ENCODE assay signal across 10 cellular contexts in genomic region chr19:50706387-50706786, GRCh38. TPM values are rescaled to one million over a fixed set of nuclear protein-coding genes. Genes with fewer than 3 reads are reported as not detected.
"Had no signal": no experiment of that assay in that cellular context is flagged by ENCODE, and none has a peak within 500 bp of the region (broad histone marks: within the 10 kb centered on the region; RNA-seq: fewer than 3 reads in every experiment).

No MANE protein-coding gene starts in this region.

- FAIRE-seq: H54, HepG2 had no signal

- H3K4me3 Mint-ChIP-seq: HFFc6, IgD-negative memory B cell had no signal

- H3K4me3 ChIP-seq: GM23248 had no signal

- H3K4me1 Mint-ChIP-seq: IgD-negative memory B cell had no signal

- H3K9me3 Mint-ChIP-seq: H9, HFFc6 had no signal

- H3K27ac Mint-ChIP-seq: H9, HFFc6, IgD-negative memory B cell had no signal

- ATAC-seq: HepG2 had no signal

- DNase-seq: GM23248, GOT3, H9, HCEC 1CT, HFFc6, KG1 had no signal

- H3K27ac ChIP-seq: GM23248 had no signal

- H3K9ac ChIP-seq: GM23248 had no signal

- H2AFZ ChIP-seq: GM23248 had no signal

RNA-seq across cellular contexts. Expression of gene SHANK1, which starts 13.2 kb away (rescaled TPM):
- total RNA-seq: HepG2, HT-29 had no signal
- polyA plus RNA-seq: HepG2, IgD-negative memory B cell had no signal

RNA-seq across cellular contexts. Expression of gene CLEC11A, which starts 16.8 kb away (rescaled TPM):
- total RNA-seq: HepG2 had no signal
- polyA plus RNA-seq: HepG2 had no signal

RNA-seq across cellular contexts. Expression of gene C19orf81, which starts 57.1 kb away (rescaled TPM):
- total RNA-seq: GM23248, HepG2, HT-29 had no signal
- polyA plus RNA-seq: HepG2 had no signal
